8 cellular contexts compared by ENCODE assay signal in the genomic region with DNA sequence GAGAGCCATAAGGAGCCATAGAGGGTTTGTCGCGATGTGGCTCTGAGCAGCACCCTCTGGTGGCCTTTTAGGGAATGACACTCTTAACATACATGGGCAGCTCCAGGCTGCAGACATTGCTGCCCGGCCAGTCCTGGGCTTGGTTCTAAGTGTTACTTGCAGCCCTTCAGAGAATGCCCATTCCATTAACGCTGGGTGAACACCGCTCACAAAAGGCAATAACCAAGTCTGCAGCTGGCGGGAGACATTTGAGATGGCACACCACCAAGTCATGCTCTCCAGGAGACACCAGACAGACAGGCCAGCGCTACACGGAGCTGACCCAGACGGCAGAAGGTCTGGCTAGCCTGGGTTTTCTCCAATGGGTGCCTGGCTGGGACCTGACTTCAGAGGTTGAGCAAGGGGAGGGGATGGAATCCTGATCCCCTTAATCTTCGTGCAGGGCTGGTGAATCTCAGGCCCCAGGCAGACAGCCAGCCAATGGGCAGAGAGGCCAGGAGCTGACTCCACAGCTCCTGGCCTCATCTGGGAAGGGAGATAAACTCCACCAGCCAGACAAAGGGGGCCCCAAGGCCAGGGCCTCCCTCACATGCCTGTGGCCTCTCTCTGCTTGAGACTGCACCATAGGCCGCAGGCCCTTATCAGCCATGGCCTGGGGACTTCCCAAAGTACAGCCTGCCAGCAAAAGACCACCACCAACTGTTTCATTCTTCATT. TPM values are rescaled to one million over a fixed set of nuclear protein-coding genes. Genes with fewer than 3 reads are reported as not detected.
DNase-seq lines count a peak whose midpoint lies in the region; ATAC-seq lines count a peak whose summit lies in the region.

No MANE protein-coding gene starts in this region.

- H3K9me3 Mint-ChIP-seq in activated CD8-positive, alpha-beta memory T cell treated with anti-CD3 and anti-CD28 coated beads, Interleukin-2, amount 10 ng/mL, durations not matched to agents 7 days and 5 days (ENCODE audit: low read depth): no peaks in the 10 kb centered on the region

- H3K27me3 Mint-ChIP-seq in activated CD8-positive, alpha-beta memory T cell treated with anti-CD3 and anti-CD28 coated beads, Interleukin-2, amount 10 ng/mL, durations not matched to agents 7 days and 5 days: peaks cover 3% of the 10 kb centered on the region

- no peak overlapping the region for H3K27ac Mint-ChIP-seq in activated CD8-positive, alpha-beta memory T cell treated with anti-CD3 and anti-CD28 coated beads, Interleukin-2, amount 10 ng/mL, durations not matched to agents 7 days and 5 days

- DNase-seq in GM03348 (ENCODE audit: low spot score): peak; percentile 91
- peak; percentile 85 for DNase-seq in HPDE6-E6E7 (ENCODE audit: extremely low spot score)
- DNase-seq in NOMO-1 (lab: John Stamatoyannopoulos, UW; ENCODE audit: unreplicated experiment in 2 of 2): peak; percentile 75 to 78
- peak; percentile 77 for DNase-seq in activated CD8-positive, alpha-beta memory T cell treated with anti-CD3 and anti-CD28 coated beads, Interleukin-2, amount 10 ng/mL, durations not matched to agents 7 days and 5 days
- peak; percentile 70 for DNase-seq in epidermal melanocyte (ENCODE audit: insufficient read length, low spot score)
- DNase-seq in mucosa of gallbladder (ENCODE audit: low spot score): peak; percentile 89
- peak; percentile 36 for DNase-seq in stimulated activated CD8-positive, alpha-beta memory T cell treated with anti-CD3 and anti-CD28 coated beads, Interleukin-4, amount 100 ng/mL, for 24 hours (ENCODE audit: low read depth)

- no peak overlapping the region for H3K4me3 Mint-ChIP-seq in activated CD8-positive, alpha-beta memory T cell treated with anti-CD3 and anti-CD28 coated beads, Interleukin-2, amount 10 ng/mL, durations not matched to agents 7 days and 5 days

- CTCF ChIA-PET in activated CD8-positive, alpha-beta memory T cell treated with anti-CD3 and anti-CD28 coated beads, Interleukin-2, amount 10 ng/mL, durations not matched to agents 7 days and 5 days (lab: Charles Lee): interaction anchor here (0.6 to 7.6 kb wide), 29 partner anchors 10 to 330 kb away, joined by 3 to 106 read pairs (median 4); a partner anchor contains a TSS

- no peaks in the 10 kb centered on the region for H3K4me1 Mint-ChIP-seq in activated CD8-positive, alpha-beta memory T cell treated with anti-CD3 and anti-CD28 coated beads, Interleukin-2, amount 10 ng/mL, durations not matched to agents 7 days and 5 days

- no peaks in the 10 kb centered on the region for H3K36me3 Mint-ChIP-seq in activated CD8-positive, alpha-beta memory T cell treated with anti-CD3 and anti-CD28 coated beads, Interleukin-2, amount 10 ng/mL, durations not matched to agents 7 days and 5 days

- peak; percentile 85 for ATAC-seq in activated CD8-positive, alpha-beta memory T cell treated with anti-CD3 and anti-CD28 coated beads, Interleukin-2, amount 10 ng/mL, durations not matched to agents 7 days and 5 days
- no peak for ATAC-seq in HG03159 (IDR thresholded peaks at IDR 0.05; ENCODE audit: unreplicated experiment)

RNA-seq across cellular contexts. Expression of a gene that starts 58.8 kb away (rescaled TPM):
- 10 to 100 TPM; 22.3 to 27.1 TPM for total RNA-seq in activated CD8-positive, alpha-beta memory T cell treated with anti-CD3 and anti-CD28 coated beads, Interleukin-2, amount 10 ng/mL, durations not matched to agents 7 days and 5 days
- total RNA-seq in mucosa of gallbladder: 56.4 TPM

Comparison
In these comparisons a context has a peak if more than half of its experiments do, and no peak if none do; other contexts are left out.
1. DNase-seq: peak in every context shown above with its lines; median percentile 91 in GM03348; 89 in mucosa of gallbladder; 85 in HPDE6-E6E7; 77 in activated CD8-positive, alpha-beta memory T cell treated with anti-CD3 and anti-CD28 coated beads, Interleukin-2, amount 10 ng/mL, durations not matched to agents 7 days and 5 days; 76 in NOMO-1; 70 in epidermal melanocyte; 36 in stimulated activated CD8-positive, alpha-beta memory T cell treated with anti-CD3 and anti-CD28 coated beads, Interleukin-4, amount 100 ng/mL, for 24 hours.